9 cellular contexts compared by ENCODE assay signal in the genomic region with DNA sequence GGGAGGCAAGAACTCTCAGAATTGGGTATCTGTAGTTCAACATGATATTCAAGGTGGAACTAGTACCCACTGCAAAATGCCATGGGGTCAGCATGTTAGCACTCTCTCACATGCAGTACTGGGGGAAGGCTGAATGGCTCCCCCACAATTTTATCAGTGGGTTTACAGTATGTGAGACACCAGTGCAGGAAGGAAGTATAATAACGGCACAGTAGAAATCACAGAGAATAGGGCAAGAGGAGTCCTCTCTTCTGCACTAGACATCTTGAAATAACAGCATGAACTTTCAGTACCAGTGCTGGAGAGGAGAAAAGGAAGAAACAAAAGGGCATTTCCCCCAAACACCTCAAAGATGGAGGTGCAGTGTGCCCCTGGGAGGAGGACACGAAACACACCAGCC. TPM values are rescaled to one million over a fixed set of nuclear protein-coding genes. Genes with fewer than 3 reads are reported as not detected.
DNase-seq lines count a peak whose midpoint lies in the region; ATAC-seq and TF ChIP-seq lines count a peak whose summit lies in the region.
"Had no signal": no experiment of that assay in that cellular context is flagged by ENCODE, and none has a peak within 500 bp of the region (broad histone marks: within the 10 kb centered on the region; RNA-seq: fewer than 3 reads in every experiment).

No MANE protein-coding gene starts in this region.

- no peaks in the 10 kb centered on the region for H3K27me3 ChIP-seq in transverse colon

- H3K27me3 Mint-ChIP-seq in activated T-cell treated with anti-CD3 and anti-CD28 coated beads, Interleukin-2, amount 50 U/mL, for 4 hours (ENCODE audit: low read depth) = no peaks in the 10 kb centered on the region
- H3K27me3 Mint-ChIP-seq in activated naive CD4-positive, alpha-beta T cell treated with anti-CD3 and anti-CD28 coated beads, Interleukin-2, amount 10 ng/mL, durations not matched to agents 7 days and 5 days = no peaks in the 10 kb centered on the region

- H3K36me3 ChIP-seq in transverse colon = peaks cover 0 to 43% (median 22%) of the 10 kb centered on the region in 4 donors

- peak overlapping the region; percentile 94 for H3K4me3 Mint-ChIP-seq in activated T-cell treated with anti-CD3 and anti-CD28 coated beads, Interleukin-2, amount 50 U/mL, for 4 hours
- peak overlapping the region; percentile 87 for H3K4me3 Mint-ChIP-seq in activated naive CD4-positive, alpha-beta T cell treated with anti-CD3 and anti-CD28 coated beads, Interleukin-2, amount 10 ng/mL, durations not matched to agents 7 days and 5 days

- peak overlapping the region; percentile 85 for H3K27ac Mint-ChIP-seq in activated naive CD4-positive, alpha-beta T cell treated with anti-CD3 and anti-CD28 coated beads, Interleukin-2, amount 10 ng/mL, durations not matched to agents 7 days and 5 days

- POLR2A ChIA-PET in HEK293T (lab: Yijun Ruan, JAX) = interaction anchor here (0.8 to 3.7 kb wide), 9 partner anchors 10 to 83 kb away, joined by 3 to 117 read pairs (median 4); a partner anchor contains a TSS

- peak overlapping the region; percentile 84 for H3K4me3 ChIP-seq in iPS-18c (ENCODE audit: insufficient read depth, low read depth, low read length)
- peak overlapping the region in 1 of 4 donors; percentile 72 for H3K4me3 ChIP-seq in transverse colon

- H3K36me3 Mint-ChIP-seq in activated T-cell treated with anti-CD3 and anti-CD28 coated beads, Interleukin-2, amount 50 U/mL, for 4 hours (ENCODE audit: insufficient read depth) = peaks cover 63% of the 10 kb centered on the region
- H3K36me3 Mint-ChIP-seq in activated naive CD4-positive, alpha-beta T cell treated with anti-CD3 and anti-CD28 coated beads, Interleukin-2, amount 10 ng/mL, durations not matched to agents 7 days and 5 days = peaks cover 58% of the 10 kb centered on the region

- no peak for TF ChIP-seq POLR2A in transverse colon (IDR thresholded peaks at IDR 0.05)

- H3K4me1 Mint-ChIP-seq in activated T-cell treated with anti-CD3 and anti-CD28 coated beads, Interleukin-2, amount 50 U/mL, for 4 hours (ENCODE audit: low read depth) = peaks cover 71% of the 10 kb centered on the region
- peaks cover 61% of the 10 kb centered on the region for H3K4me1 Mint-ChIP-seq in activated naive CD4-positive, alpha-beta T cell treated with anti-CD3 and anti-CD28 coated beads, Interleukin-2, amount 10 ng/mL, durations not matched to agents 7 days and 5 days

- TF ChIP-seq EP300 in transverse colon (IDR thresholded peaks at IDR 0.05; ENCODE audit: low read depth) = no peak

- H3K9me3 ChIP-seq in iPS-18c (ENCODE audit: control insufficient read depth, insufficient read depth, low read length) (no peaks in the 10 kb centered on the region), transverse colon (no peaks in the 10 kb centered on the region)

- intact Hi-C loops in transverse colon (cut with DNase I; ENCODE audit: low total_unique reads) = no loop called here

- in situ Hi-C loops in transverse colon (cut with MboI; ENCODE audit: low pct_ligation_motif_present in 1 of 4, low pct_unique_long_range_greater_than_20kb in 1 of 4, low sequenced_read_pairs in 3 of 4) = no loop called here

- H3K9me3 Mint-ChIP-seq in activated T-cell treated with anti-CD3 and anti-CD28 coated beads, Interleukin-2, amount 50 U/mL, for 4 hours = no peaks in the 10 kb centered on the region
- no peaks in the 10 kb centered on the region for H3K9me3 Mint-ChIP-seq in activated naive CD4-positive, alpha-beta T cell treated with anti-CD3 and anti-CD28 coated beads, Interleukin-2, amount 10 ng/mL, durations not matched to agents 7 days and 5 days

- peak; percentile 14 to 22 for ATAC-seq in activated T-cell treated with anti-CD3 and anti-CD28 coated beads, Interleukin-2, amount 50 U/mL, for 4 hours

- peaks cover 12 to 19% (median 17%) of the 10 kb centered on the region in 4 donors for H3K4me1 ChIP-seq in transverse colon

- WGBS in transverse colon (ENCODE audit: low coverage in 1 of 2), 2 donors = 21 to 80% methylated on average over 1 to 2 of the region's 2 CpGs

- peak overlapping the region; percentile 85 to 94 (median 91) for H3K27ac ChIP-seq in transverse colon

- no peak for DNase-seq in activated T-cell treated with anti-CD3 and anti-CD28 coated beads, Interleukin-2, amount 50 U/mL, for 4 hours
- no peak for DNase-seq in activated T-cell treated with anti-CD3 and anti-CD28 coated beads, Interleukin-2, amount 50 U/mL, for 48 hours
- DNase-seq in activated naive CD4-positive, alpha-beta T cell treated with anti-CD3 and anti-CD28 coated beads, Interleukin-2, amount 10 ng/mL, durations not matched to agents 7 days and 5 days = no peak
- DNase-seq in transverse colon = no peak
- no peak for DNase-seq in HEK293T (ENCODE audit: extremely low spot score)
- no peak for DNase-seq in stimulated activated CD4-positive, alpha-beta T cell treated with anti-CD3 and anti-CD28 coated beads, Interleukin-12 subunit alpha, Interleukin-12 subunit beta, amount 100 ng/mL, for 4 hours
- DNase-seq in NCI-H2171 (lab: John Stamatoyannopoulos, UW) = no peak
- DNase-seq: NCI-H2029 treated with DMSO at 0.1 percent for 48 hours had no signal

- TF ChIP-seq CTCF in transverse colon (IDR thresholded peaks at IDR 0.05) = no peak

- CTCF ChIA-PET in activated naive CD4-positive, alpha-beta T cell treated with anti-CD3 and anti-CD28 coated beads, Interleukin-2, amount 10 ng/mL, durations not matched to agents 7 days and 5 days (lab: Charles Lee) = interaction anchor here (1.2 to 4.8 kb wide), 7 partner anchors 10 to 158 kb away, joined by 6 to 32 read pairs (median 9); a partner anchor contains a TSS
- CTCF ChIA-PET in HEK293T (lab: Yijun Ruan, JAX) = interaction anchor here (1.0 to 3.4 kb wide), 8 partner anchors 8 to 93 kb away, joined by 3 to 28 read pairs (median 8); a partner anchor contains a TSS

TF ChIP-seq in HEK293T, 16 proteins besides CTCF, POLR2A, EP300 and RAD21:
- no peak for TF ChIP-seq CTBP1 (IDR thresholded peaks at IDR 0.05; ENCODE audit: borderline replicate concordance)
- no peak for TF ChIP-seq FOXM1 (IDR thresholded peaks at IDR 0.05; ENCODE audit: borderline replicate concordance)
- no peak for TF ChIP-seq L3MBTL2 (conservative IDR thresholded peaks at IDR 0.05)
- TF ChIP-seq BHLHE40 (IDR thresholded peaks at IDR 0.05; ENCODE audit: borderline replicate concordance) = no peak
- no peak for TF ChIP-seq FOXA1 (IDR thresholded peaks at IDR 0.05)
- no peak for TF ChIP-seq SUZ12 (IDR thresholded peaks at IDR 0.05)
- TF ChIP-seq ELF4 (IDR thresholded peaks at IDR 0.05) = no peak
- no peak for TF ChIP-seq ZNF384 (IDR thresholded peaks at IDR 0.05)
- TF ChIP-seq, protein P1, sequence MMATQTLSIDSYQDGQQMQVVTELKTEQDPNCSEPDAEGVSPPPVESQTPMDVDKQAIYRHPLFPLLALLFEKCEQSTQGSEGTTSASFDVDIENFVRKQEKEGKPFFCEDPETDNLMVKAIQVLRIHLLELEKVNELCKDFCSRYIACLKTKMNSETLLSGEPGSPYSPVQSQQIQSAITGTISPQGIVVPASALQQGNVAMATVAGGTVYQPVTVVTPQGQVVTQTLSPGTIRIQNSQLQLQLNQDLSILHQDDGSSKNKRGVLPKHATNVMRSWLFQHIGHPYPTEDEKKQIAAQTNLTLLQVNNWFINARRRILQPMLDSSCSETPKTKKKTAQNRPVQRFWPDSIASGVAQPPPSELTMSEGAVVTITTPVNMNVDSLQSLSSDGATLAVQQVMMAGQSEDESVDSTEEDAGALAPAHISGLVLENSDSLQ (IDR thresholded peaks at IDR 0.05) = no peak
- TF ChIP-seq TARDBP (IDR thresholded peaks at IDR 0.05) = no peak
- no peak for TF ChIP-seq ARNT (IDR thresholded peaks at IDR 0.05)
- TF ChIP-seq FOXK2 (IDR thresholded peaks at IDR 0.05) = no peak
- TF ChIP-seq HDGF (IDR thresholded peaks at IDR 0.05; ENCODE audit: borderline replicate concordance) = no peak
- no peak for TF ChIP-seq NFRKB (IDR thresholded peaks at IDR 0.05)
- no peak for TF ChIP-seq LEF1 (IDR thresholded peaks at IDR 0.05; ENCODE audit: borderline replicate concordance)

RNA-seq across cellular contexts. Expression of a gene that starts 1.5 kb away (rescaled TPM):
- total RNA-seq in activated T-cell treated with anti-CD3 and anti-CD28 coated beads, Interleukin-2, amount 50 U/mL, for 4 hours = 10 to 100 TPM; 35.0 to 42.5 (median 40.8) TPM
- 10 to 100 TPM in 3 of 4 donors, 1 to 10 TPM in 1; 9.0 to 36.4 (median 22.5) TPM for total RNA-seq in transverse colon

RNA-seq across cellular contexts. Expression of a gene that starts 8.9 kb away (rescaled TPM):
- total RNA-seq in activated T-cell treated with anti-CD3 and anti-CD28 coated beads, Interleukin-2, amount 50 U/mL, for 4 hours = 1,000 to 10,000 TPM; 3,050 to 3,190 (median 3,088) TPM
- total RNA-seq in transverse colon = 100 to 1,000 TPM; 105 to 371 (median 242) TPM

RNA-seq across cellular contexts. Expression of a gene that starts 9.5 kb away (rescaled TPM):
- 10 to 100 TPM; 30.0 to 36.4 (median 33.1) TPM for total RNA-seq in activated T-cell treated with anti-CD3 and anti-CD28 coated beads, Interleukin-2, amount 50 U/mL, for 4 hours
- 10 to 100 TPM in 3 of 4 donors, 1 to 10 TPM in 1; 2.6 to 67.3 (median 19.0) TPM for total RNA-seq in transverse colon

RNA-seq across cellular contexts. Expression of a gene that starts 14.4 kb away (rescaled TPM):
- total RNA-seq in activated T-cell treated with anti-CD3 and anti-CD28 coated beads, Interleukin-2, amount 50 U/mL, for 4 hours = under 1 TPM in 2 of 3 donors, not detected in 1; 0.03 to 0.05 TPM
- total RNA-seq in transverse colon = 1 to 10 TPM in 2 of 4 donors, under 1 TPM in 2; 0.14 to 3.8 (median 1.7) TPM

RNA-seq across cellular contexts. Expression of a gene that starts 32.5 kb away (rescaled TPM):
- 100 to 1,000 TPM; 165 to 199 (median 181) TPM for total RNA-seq in activated T-cell treated with anti-CD3 and anti-CD28 coated beads, Interleukin-2, amount 50 U/mL, for 4 hours
- 10 to 100 TPM; 25.1 to 45.2 (median 35.6) TPM for total RNA-seq in transverse colon

Comparison
In these comparisons a context has a peak if more than half of its experiments do, and no peak if none do; other contexts are left out.
1. RNA of a gene that starts 8.9 kb away (total RNA-seq): 3,050 to 3,190 TPM in activated T-cell treated with anti-CD3 and anti-CD28 coated beads, Interleukin-2, amount 50 U/mL, for 4 hours; 105 to 371 TPM in transverse colon; every median in the first group is over 4 times any median in the second.